Comparison of ENCODE assay signal across 12 cellular contexts in genomic region chr3:65914740-65915366, GRCh38.
DNase-seq lines count a peak whose midpoint lies in the region; ATAC-seq and TF ChIP-seq lines count a peak whose summit lies in the region.
"Had no signal": no experiment of that assay in that cellular context is flagged by ENCODE, and none has a peak within 500 bp of the region (broad histone marks: within the 10 kb centered on the region; RNA-seq: fewer than 3 reads in every experiment).

No MANE protein-coding gene starts in this region.

- POLR2A ChIA-PET in WTC11 (lab: Charles Lee) = no interaction called here

- no peak overlapping the region for H3K27ac Mint-ChIP-seq in WTC11
- H3K27ac Mint-ChIP-seq: activated T-helper 1 cell treated with anti-CD3 and anti-CD28 coated beads, Interleukin-12 subunit alpha, Interleukin-12 subunit beta, Interleukin-2, Interleukin-4 antibody, amounts not matched to agents 30 ng/mL and 10 ng/mL and 1 ng/mL, durations not matched to agents 14 hours and 24 hours and 36 hours; stimulated activated naive B cell treated with anti-CD40 and anti-IgM and Interleukin-4, amounts not matched to agents 10 μg/mL and 1 μg/mL and 100 μg/mL, for 72 hours had no signal

- TF ChIP-seq CTCF in WTC11 (IDR thresholded peaks at IDR 0.05) = no peak
- peak in 2 of 4 donors; percentile 23 to 27 for TF ChIP-seq CTCF in right lobe of liver (IDR thresholded peaks at IDR 0.05)

- peak; percentile 59 for ATAC-seq in WTC11
- ATAC-seq in right lobe of liver = peak; percentile 49 to 76 (median 61)
- no peak for ATAC-seq in GM18870 (IDR thresholded peaks at IDR 0.05; ENCODE audit: unreplicated experiment)
- no peak for ATAC-seq in GM21786 (IDR thresholded peaks at IDR 0.05; ENCODE audit: unreplicated experiment)
- ATAC-seq: stimulated activated naive B cell treated with anti-CD40 and anti-IgM and Interleukin-4, amounts not matched to agents 10 μg/mL and 1 μg/mL and 100 μg/mL, for 72 hours had no signal

- no peaks in the 10 kb centered on the region for H3K27me3 Mint-ChIP-seq in WTC11 (ENCODE audit: low read depth)
- H3K27me3 Mint-ChIP-seq: stimulated activated naive B cell treated with anti-CD40 and anti-IgM and Interleukin-4, amounts not matched to agents 10 μg/mL and 1 μg/mL and 100 μg/mL, for 72 hours had no signal

- CTCF ChIA-PET in WTC11 (lab: Charles Lee) = interaction anchor here (0.5 to 1.4 kb wide), 13 partner anchors 9 to 1418 kb away, joined by 3 to 7 read pairs (median 3); no protein-coding TSS in a partner anchor

- intact Hi-C loops in right lobe of liver (cut with DNase I) = no loop called here

- no peaks in the 10 kb centered on the region for H3K9me3 ChIP-seq in right lobe of liver

- H3K4me3 ChIP-seq in right lobe of liver = no peak overlapping the region
- H3K4me3 ChIP-seq: heart right ventricle had no signal

- H3K36me3 ChIP-seq in right lobe of liver = no peaks in the 10 kb centered on the region
- H3K36me3 ChIP-seq: heart right ventricle had no signal

- WGBS in right lobe of liver (ENCODE audit: insufficient coverage, low coverage, low lambda C conversion rate, missing lambda C conversion rate) = 79% methylated on average over 3 of the region's 3 CpGs

- DNase-seq in GF-D8 (lab: John Stamatoyannopoulos, UW) (peak; percentile 4), KBM-7 (peak; percentile 31), WTC11 (ENCODE audit: low spot score) (no peak), right lobe of liver (no peak), occipital lobe (lab: John Stamatoyannopoulos, UW) (no peak)
- no peak for DNase-seq in stimulated activated CD4-positive, alpha-beta T cell treated with anti-CD3 and anti-CD28 coated beads, Interleukin-12 subunit alpha, Interleukin-12 subunit beta, amount 100 ng/mL, for 4 hours
- DNase-seq: heart right ventricle; stimulated activated naive B cell treated with anti-CD40 and anti-IgM and Interleukin-4, amounts not matched to agents 10 μg/mL and 1 μg/mL and 100 μg/mL, for 72 hours; T1000 had no signal

- no peak overlapping the region for H3K27ac ChIP-seq in right lobe of liver
- H3K27ac ChIP-seq: heart right ventricle had no signal

- peaks cover 20% of the 10 kb centered on the region for H3K36me3 Mint-ChIP-seq in WTC11
- H3K36me3 Mint-ChIP-seq: stimulated activated naive B cell treated with anti-CD40 and anti-IgM and Interleukin-4, amounts not matched to agents 10 μg/mL and 1 μg/mL and 100 μg/mL, for 72 hours had no signal

- no peak overlapping the region for H3K4me3 Mint-ChIP-seq in WTC11
- H3K4me3 Mint-ChIP-seq: activated T-helper 1 cell treated with anti-CD3 and anti-CD28 coated beads, Interleukin-12 subunit alpha, Interleukin-12 subunit beta, Interleukin-2, Interleukin-4 antibody, amounts not matched to agents 30 ng/mL and 10 ng/mL and 1 ng/mL, durations not matched to agents 14 hours and 24 hours and 36 hours; stimulated activated naive B cell treated with anti-CD40 and anti-IgM and Interleukin-4, amounts not matched to agents 10 μg/mL and 1 μg/mL and 100 μg/mL, for 72 hours had no signal

- peaks cover 30% of the 10 kb centered on the region for H3K4me1 Mint-ChIP-seq in WTC11
- H3K4me1 Mint-ChIP-seq: stimulated activated naive B cell treated with anti-CD40 and anti-IgM and Interleukin-4, amounts not matched to agents 10 μg/mL and 1 μg/mL and 100 μg/mL, for 72 hours had no signal

- H3K4me1 ChIP-seq in right lobe of liver = no peaks in the 10 kb centered on the region

- in situ Hi-C loops in KBM-7 (cut with MboI; ENCODE audit: low pct_unique_long_range_greater_than_20kb, low sequenced_read_pairs) = no loop called here

- no peak for TF ChIP-seq POLR2A in right lobe of liver (IDR thresholded peaks at IDR 0.05)

- H3K27me3 ChIP-seq in right lobe of liver = no peaks in the 10 kb centered on the region
- H3K27me3 ChIP-seq: heart right ventricle had no signal

- peaks cover 26% of the 10 kb centered on the region for H3K9me3 Mint-ChIP-seq in WTC11
- H3K9me3 Mint-ChIP-seq: activated T-helper 1 cell treated with anti-CD3 and anti-CD28 coated beads, Interleukin-12 subunit alpha, Interleukin-12 subunit beta, Interleukin-2, Interleukin-4 antibody, amounts not matched to agents 30 ng/mL and 10 ng/mL and 1 ng/mL, durations not matched to agents 14 hours and 24 hours and 36 hours had no signal

TF ChIP-seq in WTC11, 78 proteins besides CTCF, POLR2A, EP300 and RAD21 (continues in another document):
- TF ChIP-seq ZNF396 (CRISPR knock-in tag; IDR thresholded peaks at IDR 0.05; ENCODE audit: borderline replicate concordance) (no peak), FOXP4 (CRISPR knock-in tag; IDR thresholded peaks at IDR 0.05) (no peak), ZNF138 (CRISPR knock-in tag; conservative IDR thresholded peaks at IDR 0.05) (no peak), NFE2L1 (CRISPR knock-in tag; IDR thresholded peaks at IDR 0.05) (no peak), PRRX2 (CRISPR knock-in tag; IDR thresholded peaks at IDR 0.05) (no peak), TEAD4 (CRISPR knock-in tag; IDR thresholded peaks at IDR 0.05) (no peak), EMX1 (CRISPR knock-in tag; IDR thresholded peaks at IDR 0.05) (no peak), IRF1 (CRISPR knock-in tag; IDR thresholded peaks at IDR 0.05) (no peak), ZNF671 (CRISPR knock-in tag; IDR thresholded peaks at IDR 0.05) (no peak), E2F1 (CRISPR knock-in tag; IDR thresholded peaks at IDR 0.05) (no peak), AR (CRISPR knock-in tag; IDR thresholded peaks at IDR 0.05) (no peak), NR2C2 (CRISPR knock-in tag; IDR thresholded peaks at IDR 0.05) (no peak), SP1 (CRISPR knock-in tag; conservative IDR thresholded peaks at IDR 0.05) (no peak), NR1H2 (CRISPR knock-in tag; IDR thresholded peaks at IDR 0.05) (no peak), ATF1 (CRISPR knock-in tag; IDR thresholded peaks at IDR 0.05) (no peak), TEAD1 (CRISPR knock-in tag; IDR thresholded peaks at IDR 0.05) (no peak), RELA (CRISPR knock-in tag; IDR thresholded peaks at IDR 0.05; ENCODE audit: borderline replicate concordance) (no peak), ZNF263 (CRISPR knock-in tag; IDR thresholded peaks at IDR 0.05; ENCODE audit: low read depth) (no peak)

Comparison
In these comparisons a context has a peak if more than half of its experiments do, and no peak if none do; other contexts are left out.
1. DNase-seq: peak in GF-D8 (single experiment) and KBM-7 (single experiment); none in WTC11 (single experiment), right lobe of liver (0 of 3), stimulated activated CD4-positive, alpha-beta T cell treated with anti-CD3 and anti-CD28 coated beads, Interleukin-12 subunit alpha, Interleukin-12 subunit beta, amount 100 ng/mL, for 4 hours (single experiment) and occipital lobe (single experiment).
2. ATAC-seq: peak in WTC11 (single experiment) and right lobe of liver (4 of 4); none in GM18870 (single experiment) and GM21786 (single experiment).